ENCODE assay signal across 42 cellular contexts in the genomic region with DNA sequence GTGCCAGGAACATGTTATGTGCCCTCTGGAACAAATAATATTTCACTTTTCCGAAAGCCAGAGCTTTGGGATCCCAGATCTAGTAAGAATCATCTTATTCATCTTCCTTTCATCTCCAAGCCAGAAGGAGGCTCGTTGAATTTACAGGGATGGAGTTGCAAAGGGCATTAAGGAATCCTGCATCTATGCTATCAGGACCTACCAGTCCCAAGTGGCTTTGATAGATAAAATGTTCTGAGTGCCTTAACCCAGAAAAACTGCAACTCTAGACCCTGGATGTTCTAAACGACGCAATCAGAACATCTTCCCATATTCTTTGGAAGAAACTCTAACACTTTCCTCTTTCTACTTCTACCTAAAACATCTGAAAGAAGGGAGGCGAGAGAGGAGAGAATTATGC. TPM values are rescaled to one million over a fixed set of nuclear protein-coding genes. Genes with fewer than 3 reads are reported as not detected.
"Had no signal": no experiment of that assay in that cellular context is flagged by ENCODE, and none has a peak within 500 bp of the region (broad histone marks: within the 10 kb centered on the region; RNA-seq: fewer than 3 reads in every experiment).

No MANE protein-coding gene starts in this region.

- H3K27ac ChIP-seq: adrenal gland, ascending aorta, body of pancreas, brain microvascular endothelial cell, breast epithelium, cardiac muscle cell had no signal

- FAIRE-seq: astrocyte, bronchial epithelial cell had no signal

- H3K27me3 Mint-ChIP-seq: activated naive CD4-positive, alpha-beta T cell treated with anti-CD3 and anti-CD28 coated beads, Interleukin-2, amount 10 ng/mL, durations not matched to agents 7 days and 5 days; activated naive CD4-positive, alpha-beta T cell treated with anti-CD3 and anti-CD28 coated beads, Interleukin-2, amount 50 U/mL, for 24 hours; activated naive CD8-positive, alpha-beta T cell; activated naive CD8-positive, alpha-beta T cell treated with anti-CD3 and anti-CD28 coated beads for 36 hours; activated naive CD8-positive, alpha-beta T cell treated with anti-CD3 and anti-CD28 coated beads, Interleukin-2, amount 10 ng/mL, durations not matched to agents 7 days and 5 days; activated naive CD8-positive, alpha-beta T cell treated with anti-CD3 and anti-CD28 coated beads, Interleukin-2, amount 50 U/mL, for 24 hours; activated T-cell treated with anti-CD3 and anti-CD28 coated beads, Interleukin-2, amount 50 U/mL, for 24 hours; activated T-helper 17 cell treated with anti-CD3 and anti-CD28 coated beads, Interleukin-2, amount 50 U/mL, for 72 hours; brain; central memory CD8-positive, alpha-beta T cell had no signal

- H3K4me3 Mint-ChIP-seq: activated naive CD4-positive, alpha-beta T cell treated with anti-CD3 and anti-CD28 coated beads for 36 hours; activated naive CD4-positive, alpha-beta T cell treated with anti-CD3 and anti-CD28 coated beads, Interleukin-2, amount 10 ng/mL, durations not matched to agents 7 days and 5 days; activated naive CD4-positive, alpha-beta T cell treated with anti-CD3 and anti-CD28 coated beads, Interleukin-2, amount 50 U/mL, for 24 hours; activated naive CD8-positive, alpha-beta T cell; activated naive CD8-positive, alpha-beta T cell treated with anti-CD3 and anti-CD28 coated beads for 36 hours; activated naive CD8-positive, alpha-beta T cell treated with anti-CD3 and anti-CD28 coated beads, Interleukin-2, amount 10 ng/mL, durations not matched to agents 7 days and 5 days; activated naive CD8-positive, alpha-beta T cell treated with anti-CD3 and anti-CD28 coated beads, Interleukin-2, amount 50 U/mL, for 24 hours; activated T-cell treated with anti-CD3 and anti-CD28 coated beads, Interleukin-2, amount 50 U/mL, for 24 hours; activated T-cell treated with anti-CD3 and anti-CD28 coated beads, Interleukin-2, amount 50 U/mL, for 4 hours; activated T-cell treated with anti-CD3 and anti-CD28 coated beads, Interleukin-2, amount 50 U/mL, for 72 hours; activated T-helper 1 cell treated with anti-CD3 and anti-CD28 coated beads, Interleukin-12 subunit alpha, Interleukin-12 subunit beta, Interleukin-2, Interleukin-4 antibody, amounts not matched to agents 30 ng/mL and 10 ng/mL and 1 ng/mL, durations not matched to agents 14 hours and 24 hours and 36 hours; activated T-helper 17 cell treated with anti-CD3 and anti-CD28 coated beads, Interleukin-2, amount 50 U/mL, for 72 hours; brain; central memory CD8-positive, alpha-beta T cell had no signal

- H3K9me3 Mint-ChIP-seq: activated naive CD4-positive, alpha-beta T cell treated with anti-CD3 and anti-CD28 coated beads for 36 hours; activated naive CD4-positive, alpha-beta T cell treated with anti-CD3 and anti-CD28 coated beads, Interleukin-2, amount 10 ng/mL, durations not matched to agents 7 days and 5 days; activated naive CD4-positive, alpha-beta T cell treated with anti-CD3 and anti-CD28 coated beads, Interleukin-2, amount 50 U/mL, for 24 hours; activated naive CD4-positive, alpha-beta T cell treated with anti-CD3 and anti-CD28 coated beads, Interleukin-2, amount 50 U/mL, for 72 hours; activated naive CD8-positive, alpha-beta T cell treated with anti-CD3 and anti-CD28 coated beads for 36 hours; activated naive CD8-positive, alpha-beta T cell treated with anti-CD3 and anti-CD28 coated beads, Interleukin-2, amount 10 ng/mL, durations not matched to agents 7 days and 5 days; activated naive CD8-positive, alpha-beta T cell treated with anti-CD3 and anti-CD28 coated beads, Interleukin-2, amount 50 U/mL, for 24 hours; activated T-cell treated with anti-CD3 and anti-CD28 coated beads, Interleukin-2, amount 50 U/mL, for 24 hours; activated T-cell treated with anti-CD3 and anti-CD28 coated beads, Interleukin-2, amount 50 U/mL, for 4 hours; activated T-cell treated with anti-CD3 and anti-CD28 coated beads, Interleukin-2, amount 50 U/mL, for 72 hours; activated T-helper 1 cell treated with anti-CD3 and anti-CD28 coated beads, Interleukin-12 subunit alpha, Interleukin-12 subunit beta, Interleukin-2, Interleukin-4 antibody, amounts not matched to agents 30 ng/mL and 10 ng/mL and 1 ng/mL, durations not matched to agents 14 hours and 24 hours and 36 hours; activated T-helper 17 cell treated with anti-CD3 and anti-CD28 coated beads, Interleukin-2, amount 50 U/mL, for 72 hours; activated T-helper 2 cell treated with anti-CD3 and anti-CD28 coated beads, Interferon-gamma antibody, Interleukin-2, Interleukin-4, amounts not matched to agents 10 μg/mL and 5 μg/mL and 100 μg/mL, durations not matched to agents 14 hours and 24 hours and 36 hours; brain; central memory CD8-positive, alpha-beta T cell had no signal

- H3K4me1 ChIP-seq: adrenal gland, ascending aorta, body of pancreas, breast epithelium had no signal

- DNase-seq: activated effector memory CD4-positive, alpha-beta T cell treated with anti-CD3 and anti-CD28 coated beads, Interleukin-2, amount 50 U/mL, for 16 hours; activated effector memory CD4-positive, alpha-beta T cell treated with Interleukin-2 at 50 U/mL for 16 hours; activated gamma-delta T cell; activated gamma-delta T cell treated with Interleukin-2 at 50 U/mL for 16 hours; activated naive CD4-positive, alpha-beta T cell; activated naive CD4-positive, alpha-beta T cell treated with anti-CD3 and anti-CD28 coated beads for 36 hours; activated naive CD4-positive, alpha-beta T cell treated with anti-CD3 and anti-CD28 coated beads, Interleukin-2, amount 10 ng/mL, durations not matched to agents 7 days and 5 days; activated naive CD4-positive, alpha-beta T cell treated with anti-CD3 and anti-CD28 coated beads, Interleukin-2, amount 50 U/mL, for 16 hours; activated naive CD4-positive, alpha-beta T cell treated with Interleukin-2 at 50 U/mL for 16 hours; activated naive CD8-positive, alpha-beta T cell treated with anti-CD3 and anti-CD28 coated beads for 36 hours; activated naive CD8-positive, alpha-beta T cell treated with anti-CD3 and anti-CD28 coated beads, Interleukin-2, amount 10 ng/mL, durations not matched to agents 7 days and 5 days; activated naive CD8-positive, alpha-beta T cell treated with anti-CD3 and anti-CD28 coated beads, Interleukin-2, amount 50 U/mL, for 24 hours; activated T-cell treated with anti-CD3 and anti-CD28 coated beads, Interleukin-2, amount 50 U/mL, for 24 hours; activated T-cell treated with anti-CD3 and anti-CD28 coated beads, Interleukin-2, amount 50 U/mL, for 4 hours; activated T-cell treated with anti-CD3 and anti-CD28 coated beads, Interleukin-2, amount 50 U/mL, for 48 hours; activated T-cell treated with anti-CD3 and anti-CD28 coated beads, Interleukin-2, amount 50 U/mL, for 72 hours; adrenal gland; amniotic stem cell; amygdala; anterior cingulate cortex; aorta; body of pancreas; brain microvascular endothelial cell; caudate nucleus; central memory CD4-positive, alpha-beta T cell; cerebellar nuclear complex had no signal

- H3K4me1 Mint-ChIP-seq: activated naive CD4-positive, alpha-beta T cell treated with anti-CD3 and anti-CD28 coated beads, Interleukin-2, amount 10 ng/mL, durations not matched to agents 7 days and 5 days; activated naive CD4-positive, alpha-beta T cell treated with anti-CD3 and anti-CD28 coated beads, Interleukin-2, amount 50 U/mL, for 24 hours; activated naive CD8-positive, alpha-beta T cell treated with anti-CD3 and anti-CD28 coated beads, Interleukin-2, amount 10 ng/mL, durations not matched to agents 7 days and 5 days; activated naive CD8-positive, alpha-beta T cell treated with anti-CD3 and anti-CD28 coated beads, Interleukin-2, amount 50 U/mL, for 24 hours; activated T-helper 17 cell treated with anti-CD3 and anti-CD28 coated beads, Interleukin-2, amount 50 U/mL, for 72 hours; brain; central memory CD8-positive, alpha-beta T cell had no signal

- H3K27me3 ChIP-seq: adrenal gland, ascending aorta, body of pancreas, brain microvascular endothelial cell, breast epithelium, cardiac muscle cell had no signal

- ATAC-seq: activated naive CD4-positive, alpha-beta T cell treated with anti-CD3 and anti-CD28 coated beads, Interleukin-2, amount 50 U/mL, for 72 hours; activated naive CD8-positive, alpha-beta T cell treated with anti-CD3 and anti-CD28 coated beads, Interleukin-2, amount 50 U/mL, for 24 hours; activated T-cell treated with anti-CD3 and anti-CD28 coated beads, Interleukin-2, amount 50 U/mL, for 4 hours; activated T-cell treated with anti-CD3 and anti-CD28 coated beads, Interleukin-2, amount 50 U/mL, for 72 hours; activated T-helper 17 cell treated with anti-CD3 and anti-CD28 coated beads, Interleukin-2, amount 50 U/mL, for 72 hours; body of pancreas had no signal

- H3K9me3 ChIP-seq: adrenal gland, ascending aorta, body of pancreas, breast epithelium had no signal

- H3K4me3 ChIP-seq: adrenal gland, ascending aorta, body of pancreas, breast epithelium, cardiac muscle cell had no signal

- H3K36me3 Mint-ChIP-seq: activated naive CD4-positive, alpha-beta T cell treated with anti-CD3 and anti-CD28 coated beads, Interleukin-2, amount 10 ng/mL, durations not matched to agents 7 days and 5 days; activated naive CD4-positive, alpha-beta T cell treated with anti-CD3 and anti-CD28 coated beads, Interleukin-2, amount 50 U/mL, for 72 hours; activated naive CD8-positive, alpha-beta T cell treated with anti-CD3 and anti-CD28 coated beads, Interleukin-2, amount 10 ng/mL, durations not matched to agents 7 days and 5 days had no signal

- H3K27ac Mint-ChIP-seq: activated naive CD4-positive, alpha-beta T cell treated with anti-CD3 and anti-CD28 coated beads for 36 hours; activated naive CD4-positive, alpha-beta T cell treated with anti-CD3 and anti-CD28 coated beads, Interleukin-2, amount 10 ng/mL, durations not matched to agents 7 days and 5 days; activated naive CD4-positive, alpha-beta T cell treated with anti-CD3 and anti-CD28 coated beads, Interleukin-2, amount 50 U/mL, for 24 hours; activated naive CD4-positive, alpha-beta T cell treated with anti-CD3 and anti-CD28 coated beads, Interleukin-2, amount 50 U/mL, for 72 hours; activated naive CD8-positive, alpha-beta T cell; activated naive CD8-positive, alpha-beta T cell treated with anti-CD3 and anti-CD28 coated beads for 36 hours; activated naive CD8-positive, alpha-beta T cell treated with anti-CD3 and anti-CD28 coated beads, Interleukin-2, amount 10 ng/mL, durations not matched to agents 7 days and 5 days; activated naive CD8-positive, alpha-beta T cell treated with anti-CD3 and anti-CD28 coated beads, Interleukin-2, amount 50 U/mL, for 24 hours; activated T-cell treated with anti-CD3 and anti-CD28 coated beads, Interleukin-2, amount 50 U/mL, for 24 hours; activated T-cell treated with anti-CD3 and anti-CD28 coated beads, Interleukin-2, amount 50 U/mL, for 72 hours; activated T-helper 1 cell treated with anti-CD3 and anti-CD28 coated beads, Interleukin-12 subunit alpha, Interleukin-12 subunit beta, Interleukin-2, Interleukin-4 antibody, amounts not matched to agents 30 ng/mL and 10 ng/mL and 1 ng/mL, durations not matched to agents 14 hours and 24 hours and 36 hours; activated T-helper 17 cell treated with anti-CD3 and anti-CD28 coated beads, Interleukin-2, amount 50 U/mL, for 72 hours; activated T-helper 2 cell treated with anti-CD3 and anti-CD28 coated beads, Interferon-gamma antibody, Interleukin-2, Interleukin-4, amounts not matched to agents 10 μg/mL and 5 μg/mL and 100 μg/mL, durations not matched to agents 14 hours and 24 hours and 36 hours; brain had no signal

- H3K36me3 ChIP-seq: adrenal gland, ascending aorta, brain microvascular endothelial cell, breast epithelium, cardiac muscle cell had no signal

RNA-seq across cellular contexts. Expression of gene EDDM13, which starts 9.2 kb away (rescaled TPM):
- total RNA-seq: aorta, ascending aorta, astrocyte, body of pancreas, bronchial epithelial cell, cardiac muscle cell, cardiac septum, cerebellum, chondrocyte had no signal
- polyA plus RNA-seq: aorta had no signal
